ENCODE assay signal across 8 cellular contexts in the genomic region with DNA sequence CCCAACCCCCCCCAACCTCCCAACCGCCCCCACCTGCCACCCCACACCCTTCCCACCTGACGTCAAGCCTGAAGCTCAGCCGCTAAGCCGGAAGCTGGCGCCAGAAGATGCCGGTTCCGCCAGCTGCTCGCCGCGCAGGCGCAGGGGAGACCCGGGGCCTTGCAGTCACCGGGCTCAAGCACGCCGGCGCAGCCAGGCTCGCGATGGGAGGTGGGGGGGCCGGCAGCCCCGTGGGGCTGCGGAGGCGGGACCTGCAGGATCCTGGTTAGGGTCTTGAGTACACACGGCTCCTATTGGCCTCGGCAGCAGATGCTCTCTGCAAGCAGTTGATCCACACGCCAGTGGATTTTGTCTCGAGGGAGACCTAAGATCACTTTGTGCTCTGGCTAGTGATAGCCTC. TPM values are rescaled to one million over a fixed set of nuclear protein-coding genes. Genes with fewer than 3 reads are reported as not detected.
DNase-seq lines count a peak whose midpoint lies in the region; ATAC-seq and TF ChIP-seq lines count a peak whose summit lies in the region.

TSS of gene LIG4 (minus strand) at position 109 of the 400 bp plus-strand sequence. CDS start 4,268 bp downstream, outside the sequence.

- H3K27me3 ChIP-seq in H7 (ENCODE audit: control insufficient read depth, insufficient read depth, low read length) = 0 out of 2 replicates have a peak, but pooled peaks cover 1% of the 10 kb centered on the region
- H3K27me3 ChIP-seq in neural cell (ENCODE audit: insufficient read depth, low read depth, low read length) = no peaks in the 10 kb centered on the region

- peak within 1 kb of the TSS; percentile 50 for H3K4me3 ChIP-seq in H7 (ENCODE audit: insufficient read depth, low read depth, low read length)
- H3K4me3 ChIP-seq in fibroblast of villous mesenchyme (ENCODE audit: low read depth, low read length) = peak within 1 kb of the TSS; percentile 65
- peak within 1 kb of the TSS; percentile 71 for H3K4me3 ChIP-seq in neural cell (ENCODE audit: low read length)

- DNase-seq in ELR (ENCODE audit: low read depth) (peak; percentile 91), H7 (peak; percentile 96), M059J (ENCODE audit: low read depth) (peak; percentile 87), fibroblast of villous mesenchyme (ENCODE audit: low read depth) (peak; percentile 93)
- DNase-seq in activated effector memory CD4-positive, alpha-beta T cell treated with anti-CD3 and anti-CD28 coated beads, Interleukin-2, amount 50 U/mL, for 16 hours = peak; percentile 97
- DNase-seq in stimulated activated naive CD8-positive, alpha-beta T cell treated with anti-CD3 and anti-CD28 coated beads, Interleukin-15, amount 100 ng/mL, for 72 hours = peak; percentile 83 to 91

- H3K79me2 ChIP-seq in neural cell (replicated peaks; ENCODE audit: insufficient read depth, low read length) = peaks cover 40% of the 10 kb centered on the region

- TF ChIP-seq RAD21 in neural cell (conservative IDR thresholded peaks at IDR 0.05) = peak; percentile 20

- TF ChIP-seq EP300 in neural cell (conservative IDR thresholded peaks at IDR 0.05; ENCODE audit: poor library complexity, severe bottlenecking) = peak; percentile 14

- ATAC-seq in stimulated activated naive CD8-positive, alpha-beta T cell treated with anti-CD3 and anti-CD28 coated beads, Interleukin-15, amount 100 ng/mL, for 72 hours = peak; percentile 80

- H3K4me3 Mint-ChIP-seq in stimulated activated naive CD8-positive, alpha-beta T cell treated with anti-CD3 and anti-CD28 coated beads, Interleukin-15, amount 100 ng/mL, for 72 hours = peak within 1 kb of the TSS; percentile 89 to 94

- TF ChIP-seq CTCF in fibroblast of villous mesenchyme (IDR thresholded peaks at IDR 0.05; ENCODE audit: insufficient read depth, low read depth, low read length) (no peak), neural cell (IDR thresholded peaks at IDR 0.05; ENCODE audit: poor library complexity, severe bottlenecking) (peak; percentile 13)

- H3K27ac ChIP-seq in neural cell (ENCODE audit: low read length) = peak within 1 kb of the TSS; percentile 92

- H2AFZ ChIP-seq in neural cell (ENCODE audit: low read depth, low read length) = peak within 1 kb of the TSS; percentile 53

- H3K9ac ChIP-seq in neural cell (ENCODE audit: low read length) = peak within 1 kb of the TSS; percentile 86

- peak within 1 kb of the TSS; percentile 80 for H3K27ac Mint-ChIP-seq in stimulated activated naive CD8-positive, alpha-beta T cell treated with anti-CD3 and anti-CD28 coated beads, Interleukin-15, amount 100 ng/mL, for 72 hours

- H4K20me1 ChIP-seq in neural cell (ENCODE audit: insufficient read depth) = no peaks in the 10 kb centered on the region

- H3K9me3 ChIP-seq in neural cell (ENCODE audit: low read length) = no peaks in the 10 kb centered on the region

- no peaks in the 10 kb centered on the region for H3F3A ChIP-seq in neural cell (ENCODE audit: insufficient read depth, low read length, poor library complexity, severe bottlenecking)

- H3K9me3 Mint-ChIP-seq in stimulated activated naive CD8-positive, alpha-beta T cell treated with anti-CD3 and anti-CD28 coated beads, Interleukin-15, amount 100 ng/mL, for 72 hours = no peaks in the 10 kb centered on the region

- H3K4me2 ChIP-seq in neural cell (ENCODE audit: low read length) = peak within 1 kb of the TSS; percentile 92

- peaks cover 35% of the 10 kb centered on the region for H3K4me1 Mint-ChIP-seq in stimulated activated naive CD8-positive, alpha-beta T cell treated with anti-CD3 and anti-CD28 coated beads, Interleukin-15, amount 100 ng/mL, for 72 hours

- H3K27me3 Mint-ChIP-seq in stimulated activated naive CD8-positive, alpha-beta T cell treated with anti-CD3 and anti-CD28 coated beads, Interleukin-15, amount 100 ng/mL, for 72 hours = no peaks in the 10 kb centered on the region

- TF ChIP-seq POLR2A in Raji (IDR thresholded peaks at IDR 0.05; ENCODE audit: insufficient read depth, low read depth, low read length) = peak; percentile 73

- no peaks in the 10 kb centered on the region for H3K9me2 ChIP-seq in neural cell (ENCODE audit: insufficient read depth, low read length)

- H3K36me3 ChIP-seq in H7 (replicated peaks; ENCODE audit: control insufficient read depth, insufficient read depth, low read length) = peaks cover 3% of the 10 kb centered on the region; the same call in 1 of the 2 replicates
- H3K36me3 ChIP-seq in neural cell (ENCODE audit: insufficient read depth, low read length) = peaks cover 5% of the 10 kb centered on the region

TF ChIP-seq in neural cell, 6 proteins besides CTCF, POLR2A, EP300 and RAD21:
- TF ChIP-seq MXI1 (conservative IDR thresholded peaks at IDR 0.05; ENCODE audit: poor library complexity, severe bottlenecking) = peak; percentile 41
- TF ChIP-seq EZH2 (IDR thresholded peaks at IDR 0.05; ENCODE audit: borderline replicate concordance, insufficient read depth, low read length, poor library complexity, severe bottlenecking) = no peak
- TF ChIP-seq TAF1 (IDR thresholded peaks at IDR 0.05; ENCODE audit: low read depth) = peak; percentile 79
- peak; percentile 58 for TF ChIP-seq POLR2AphosphoS5 (IDR thresholded peaks at IDR 0.05)
- TF ChIP-seq SMC3 (conservative IDR thresholded peaks at IDR 0.05; ENCODE audit: poor library complexity) = no peak
- peak; percentile 65 for TF ChIP-seq REST (IDR thresholded peaks at IDR 0.05; ENCODE audit: borderline replicate concordance)

RNA-seq across cellular contexts. Expression of gene LIG4, which starts in this region (rescaled TPM):
- 3.7 and 4.9 TPM in 2 replicates for total RNA-seq in H7 (2014; rRNA removed; shearing (Covaris generic))
- 7.8 and 8.3 TPM in 2 replicates for total RNA-seq in M059J (2014; rRNA removed; shearing (Covaris generic))
- 9.7 and 19.0 TPM in 2 replicates for total RNA-seq in fibroblast of villous mesenchyme
- polyA plus RNA-seq in neural cell = 28.8 and 32.3 TPM in 2 replicates
- 57.7 and 68.8 TPM in 2 replicates for polyA minus RNA-seq in neural cell

Comparison
In these comparisons a context has a peak if more than half of its experiments do, and no peak if none do; other contexts are left out.
1. Peak in every context shown above with its lines: DNase-seq, ATAC-seq, H3K4me3 ChIP-seq and H3K27ac ChIP-seq.